Comparison of ENCODE assay signal across 8 cellular contexts in genomic region chrX:119880552-119881437, GRCh38. TPM values are rescaled to one million over a fixed set of nuclear protein-coding genes. Genes with fewer than 3 reads are reported as not detected.
A peak's percentile ranks its signal among the peaks of the same experiment; 100 is the strongest.
DNase-seq lines count a peak whose midpoint lies in the region; ATAC-seq and TF ChIP-seq lines count a peak whose summit lies in the region.

No MANE protein-coding gene starts in this region.

- no peak overlapping the region for H3K27ac ChIP-seq in CD4-positive, CD25-positive, alpha-beta regulatory T cell (ENCODE audit: insufficient read depth, low read length, poor library complexity, severe bottlenecking)

- no peaks in the 10 kb centered on the region for H3K36me3 Mint-ChIP-seq in CD4-positive, CD25-positive, alpha-beta regulatory T cell
- H3K36me3 Mint-ChIP-seq in activated CD8-positive, alpha-beta T cell treated with anti-CD3 and anti-CD28 coated beads for 36 hours (ENCODE audit: low read depth) = peaks cover 6% of the 10 kb centered on the region

- no peaks in the 10 kb centered on the region for H3K9me3 ChIP-seq in CD4-positive, CD25-positive, alpha-beta regulatory T cell (ENCODE audit: control insufficient read depth in 2 of 2, low read length in 2 of 2)

- peak; percentile 43 for TF ChIP-seq CTCF in activated CD8-positive, alpha-beta T cell treated with anti-CD3 and anti-CD28 coated beads for 36 hours (IDR thresholded peaks at IDR 0.05)
- peak; percentile 73 for TF ChIP-seq CTCF in fibroblast of villous mesenchyme (IDR thresholded peaks at IDR 0.05; ENCODE audit: insufficient read depth, low read depth, low read length)

- peak overlapping the region in 2 of 3 donors; percentile 48 to 60 for H3K27ac Mint-ChIP-seq in CD4-positive, CD25-positive, alpha-beta regulatory T cell
- H3K27ac Mint-ChIP-seq in activated CD8-positive, alpha-beta T cell treated with anti-CD3 and anti-CD28 coated beads for 36 hours = peak overlapping the region; percentile 61

- intact Hi-C loops in activated CD8-positive, alpha-beta T cell treated with anti-CD3 and anti-CD28 coated beads for 36 hours (cut with micrococcal nuclease) = no loop called here

- no peaks in the 10 kb centered on the region for H3K4me1 ChIP-seq in CD4-positive, CD25-positive, alpha-beta regulatory T cell (ENCODE audit: control insufficient read depth, insufficient read depth, low read length, poor library complexity, severe bottlenecking)

- peaks cover 5% of the 10 kb centered on the region for H3K36me3 ChIP-seq in CD4-positive, CD25-positive, alpha-beta regulatory T cell (ENCODE audit: control insufficient read depth, insufficient read depth, low read length)

- H3K4me3 ChIP-seq in CD4-positive, CD25-positive, alpha-beta regulatory T cell (ENCODE audit: low read depth, low read length) = no peak overlapping the region
- H3K4me3 ChIP-seq in fibroblast of villous mesenchyme (ENCODE audit: low read depth, low read length) = no peak overlapping the region

- no peaks in the 10 kb centered on the region for H3K9me3 Mint-ChIP-seq in CD4-positive, CD25-positive, alpha-beta regulatory T cell
- no peaks in the 10 kb centered on the region for H3K9me3 Mint-ChIP-seq in activated CD8-positive, alpha-beta T cell treated with anti-CD3 and anti-CD28 coated beads for 36 hours

- H3K27me3 ChIP-seq in CD4-positive, CD25-positive, alpha-beta regulatory T cell (ENCODE audit: control insufficient read depth, insufficient read depth, low read length) = no peaks in the 10 kb centered on the region

- POLR2A ChIA-PET in activated CD8-positive, alpha-beta T cell treated with anti-CD3 and anti-CD28 coated beads for 36 hours (lab: Charles Lee) = interaction anchor here (0.6 kb wide), 1 partner anchor 419 kb away, joined by 3 read pairs; no protein-coding TSS in a partner anchor

- peak in 2 of 3 donors; percentile 45 to 73 for DNase-seq in CD4-positive, CD25-positive, alpha-beta regulatory T cell
- DNase-seq in NCI-H748 (lab: John Stamatoyannopoulos, UW; ENCODE audit: unreplicated experiment) = peak; percentile 68
- peak; percentile 40 for DNase-seq in activated CD8-positive, alpha-beta T cell treated with anti-CD3 and anti-CD28 coated beads for 36 hours
- peak; percentile 69 for DNase-seq in fibroblast of villous mesenchyme (ENCODE audit: low read depth)
- DNase-seq in pons (ENCODE audit: low spot score) = peak; percentile 28
- no peak for DNase-seq in NCI-H128 (lab: John Stamatoyannopoulos, UW; ENCODE audit: unreplicated experiment)

- H3K4me1 Mint-ChIP-seq in CD4-positive, CD25-positive, alpha-beta regulatory T cell = peaks cover 0 to 16% (median 10%) of the 10 kb centered on the region in 4 donors
- peaks cover 14% of the 10 kb centered on the region for H3K4me1 Mint-ChIP-seq in activated CD8-positive, alpha-beta T cell treated with anti-CD3 and anti-CD28 coated beads for 36 hours (ENCODE audit: low read depth)

- peak; percentile 71 to 84 for ATAC-seq in CD4-positive, CD25-positive, alpha-beta regulatory T cell (ENCODE audit: low read depth in 2 of 2)
- ATAC-seq in GM18511 (IDR thresholded peaks at IDR 0.05; ENCODE audit: unreplicated experiment) (peak; percentile 95), HG03025 (IDR thresholded peaks at IDR 0.05; ENCODE audit: low FRiP score, unreplicated experiment) (peak; percentile 74)
- peak; percentile 87 for ATAC-seq in activated CD8-positive, alpha-beta T cell treated with anti-CD3 and anti-CD28 coated beads for 36 hours

- CTCF ChIA-PET in activated CD8-positive, alpha-beta T cell treated with anti-CD3 and anti-CD28 coated beads for 36 hours (lab: Charles Lee) = interaction anchor here (1.1 to 1.3 kb wide), 2 partner anchors 12 to 96 kb away, joined by 3 read pairs; no protein-coding TSS in a partner anchor

- peak overlapping the region in 1 of 4 donors; percentile 50 for H3K4me3 Mint-ChIP-seq in CD4-positive, CD25-positive, alpha-beta regulatory T cell
- no peak overlapping the region for H3K4me3 Mint-ChIP-seq in activated CD8-positive, alpha-beta T cell treated with anti-CD3 and anti-CD28 coated beads for 36 hours

- no peaks in the 10 kb centered on the region for H3K27me3 Mint-ChIP-seq in CD4-positive, CD25-positive, alpha-beta regulatory T cell
- H3K27me3 Mint-ChIP-seq in activated CD8-positive, alpha-beta T cell treated with anti-CD3 and anti-CD28 coated beads for 36 hours = no peaks in the 10 kb centered on the region

RNA-seq across cellular contexts. Expression of gene NDUFA1, which starts 9.2 kb away (rescaled TPM):
- 56.6 TPM for total RNA-seq in CD4-positive, CD25-positive, alpha-beta regulatory T cell
- polyA plus RNA-seq in CD4-positive, CD25-positive, alpha-beta regulatory T cell = 100 to 1,000 TPM; 306 to 456 (median 332) TPM
- 10 to 100 TPM; 85.5 to 90.6 TPM for total RNA-seq in activated CD8-positive, alpha-beta T cell treated with anti-CD3 and anti-CD28 coated beads for 36 hours
- total RNA-seq in fibroblast of villous mesenchyme = 67.8 and 68.6 TPM in 2 replicates

RNA-seq across cellular contexts. Expression of gene RNF113A, which starts 9.3 kb away (rescaled TPM):
- 30.7 TPM for total RNA-seq in CD4-positive, CD25-positive, alpha-beta regulatory T cell
- polyA plus RNA-seq in CD4-positive, CD25-positive, alpha-beta regulatory T cell = 10 to 100 TPM; 59.0 to 85.8 (median 75.4) TPM
- 10 to 100 TPM; 32.3 to 33.2 TPM for total RNA-seq in activated CD8-positive, alpha-beta T cell treated with anti-CD3 and anti-CD28 coated beads for 36 hours
- 9.1 and 12.9 TPM in 2 replicates for total RNA-seq in fibroblast of villous mesenchyme

RNA-seq across cellular contexts. Expression of gene AKAP14, which starts 14.9 kb away (rescaled TPM):
- total RNA-seq in CD4-positive, CD25-positive, alpha-beta regulatory T cell = not detected
- polyA plus RNA-seq in CD4-positive, CD25-positive, alpha-beta regulatory T cell = not detected
- not detected for total RNA-seq in activated CD8-positive, alpha-beta T cell treated with anti-CD3 and anti-CD28 coated beads for 36 hours
- total RNA-seq in fibroblast of villous mesenchyme = not detected in 2 replicates

RNA-seq across cellular contexts. Expression of gene UPF3B, which starts 28.0 kb away (rescaled TPM):
- 10.5 TPM for total RNA-seq in CD4-positive, CD25-positive, alpha-beta regulatory T cell
- 1 to 10 TPM; 2.9 to 4.8 (median 3.5) TPM for polyA plus RNA-seq in CD4-positive, CD25-positive, alpha-beta regulatory T cell
- 10 to 100 TPM; 16.0 to 16.6 TPM for total RNA-seq in activated CD8-positive, alpha-beta T cell treated with anti-CD3 and anti-CD28 coated beads for 36 hours
- total RNA-seq in fibroblast of villous mesenchyme = 1.3 and 1.7 TPM in 2 replicates
